Comparison of ENCODE assay signal across 1 cellular context in genomic region chr10:69215405-69216176, GRCh38.
TF ChIP-seq lines count a peak whose summit lies in the region.

No MANE protein-coding gene starts in this region.

TF ChIP-seq in K562, 482 proteins besides CTCF, POLR2A, EP300 and RAD21 (continued from another document and continues in another):
- no peak for TF ChIP-seq ZBTB33 (CRISPR knock-in tag; IDR thresholded peaks at IDR 0.05)
- TF ChIP-seq THRB (CRISPR knock-in tag; conservative IDR thresholded peaks at IDR 0.05): no peak
- no peak for TF ChIP-seq ZNF830 (CRISPR knock-in tag; IDR thresholded peaks at IDR 0.05)
- TF ChIP-seq ZNF318 (IDR thresholded peaks at IDR 0.05; ENCODE audit: borderline replicate concordance in 1 of 2, low read depth in 1 of 2): no peak
- TF ChIP-seq ZNF586 (CRISPR knock-in tag; conservative IDR thresholded peaks at IDR 0.05): no peak
- 0 out of 2 replicates have a peak, but pooled peaks have one; percentile 45 for TF ChIP-seq AFF4 (CRISPR knock-in tag; IDR thresholded peaks at IDR 0.05)
- no peak for TF ChIP-seq ZKSCAN3 (CRISPR knock-in tag; IDR thresholded peaks at IDR 0.05)
- no peak for TF ChIP-seq DEAF1 (CRISPR knock-in tag; IDR thresholded peaks at IDR 0.05)
- TF ChIP-seq ZNF583 (CRISPR knock-in tag; IDR thresholded peaks at IDR 0.05): 0 out of 2 replicates have a peak, but pooled peaks have one; percentile 33
- no peak for TF ChIP-seq ZNF436 (CRISPR knock-in tag; IDR thresholded peaks at IDR 0.05)
- TF ChIP-seq ILF3 (IDR thresholded peaks at IDR 0.05; ENCODE audit: borderline replicate concordance): no peak
- TF ChIP-seq ZNF277 (CRISPR knock-in tag; IDR thresholded peaks at IDR 0.05; ENCODE audit: borderline replicate concordance): no peak
- peak; percentile 27; the same call in 1 of the 2 replicates for TF ChIP-seq DPF2 (IDR thresholded peaks at IDR 0.05)
- no peak for TF ChIP-seq MXI1 (IDR thresholded peaks at IDR 0.05; ENCODE audit: low read depth, low read length)
- no peak for TF ChIP-seq SMARCA5 (IDR thresholded peaks at IDR 0.05)
- TF ChIP-seq KDM5B (IDR thresholded peaks at IDR 0.05; ENCODE audit: insufficient replicate concordance, low read depth, low read length): no peak
- TF ChIP-seq SAFB2 (IDR thresholded peaks at IDR 0.05; ENCODE audit: borderline replicate concordance, low read depth, low read length, severe bottlenecking): no peak
- no peak for TF ChIP-seq NCOA6 (IDR thresholded peaks at IDR 0.05)
- no peak for TF ChIP-seq E2F6 (IDR thresholded peaks at IDR 0.05; ENCODE audit: borderline replicate concordance in 1 of 2, extremely low read depth in 1 of 2, insufficient read depth in 1 of 2, insufficient read length in 1 of 2, low read depth in 1 of 2, low read length in 1 of 2, poor library complexity in 1 of 2, severe bottlenecking in 1 of 2)
- no peak for TF ChIP-seq HDAC1 (IDR thresholded peaks at IDR 0.05)
- TF ChIP-seq TSHZ1 (CRISPR knock-in tag; IDR thresholded peaks at IDR 0.05): no peak
- no peak for TF ChIP-seq ZEB2 (IDR thresholded peaks at IDR 0.05)
- TF ChIP-seq PTBP1 (IDR thresholded peaks at IDR 0.05; ENCODE audit: low read depth, low read length): no peak
- TF ChIP-seq BDP1 (IDR thresholded peaks at IDR 0.05; ENCODE audit: insufficient read depth, insufficient read length): no peak
- TF ChIP-seq KAT2B (IDR thresholded peaks at IDR 0.05; ENCODE audit: low read depth, low read length): no peak
- TF ChIP-seq POLR2B (IDR thresholded peaks at IDR 0.05; ENCODE audit: low read depth, partially characterized antibody): no peak
- no peak for TF ChIP-seq DLX4 (CRISPR knock-in tag; IDR thresholded peaks at IDR 0.05)
- no peak for TF ChIP-seq MLX (CRISPR knock-in tag; conservative IDR thresholded peaks at IDR 0.05)
- TF ChIP-seq PCBP2 (IDR thresholded peaks at IDR 0.05; ENCODE audit: low read depth, low read length, poor library complexity, severe bottlenecking): no peak
- no peak for TF ChIP-seq ZNF224 (CRISPR knock-in tag; IDR thresholded peaks at IDR 0.05)
